ENCODE assay signal across 23 cellular contexts in the genomic region with DNA sequence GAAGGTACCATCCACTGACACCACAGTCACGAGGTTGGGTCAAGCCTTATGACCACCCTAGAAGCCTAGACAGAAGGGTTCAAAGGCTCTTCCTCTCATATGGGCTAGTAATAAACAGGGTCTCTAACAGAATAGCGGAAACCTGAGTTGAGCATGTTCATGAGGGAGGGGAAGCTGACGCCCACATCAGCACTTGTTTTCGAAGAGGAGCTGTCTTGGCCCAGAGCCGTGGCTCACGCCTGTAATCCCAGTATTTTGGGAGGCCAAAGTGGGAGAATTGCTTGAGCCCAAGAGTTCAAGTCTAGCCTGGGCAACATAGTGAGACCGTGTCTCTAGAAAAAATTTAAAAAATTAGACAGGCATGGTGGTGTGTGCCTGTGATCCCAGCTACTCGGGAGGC. TPM values are rescaled to one million over a fixed set of nuclear protein-coding genes. Genes with fewer than 3 reads are reported as not detected.
A peak's percentile ranks its signal among the peaks of the same experiment; 100 is the strongest.
DNase-seq lines count a peak whose midpoint lies in the region; ATAC-seq lines count a peak whose summit lies in the region.
"Had no signal": no experiment of that assay in that cellular context is flagged by ENCODE, and none has a peak within 500 bp of the region (broad histone marks: within the 10 kb centered on the region; RNA-seq: fewer than 3 reads in every experiment).

No MANE protein-coding gene starts in this region.

- no peaks in the 10 kb centered on the region for H3K79me1 ChIP-seq in mesenchymal stem cell (replicated peaks; ENCODE audit: low read length, poor library complexity, severe bottlenecking)

- H3K9me3 Mint-ChIP-seq in CD8-positive, alpha-beta memory T cell: no peaks in the 10 kb centered on the region
- H3K9me3 Mint-ChIP-seq in activated CD8-positive, alpha-beta T cell treated with anti-CD3 and anti-CD28 coated beads, Interleukin-2, amount 10 ng/mL, durations not matched to agents 7 days and 5 days (ENCODE audit: insufficient read depth): no peaks in the 10 kb centered on the region
- H3K9me3 Mint-ChIP-seq: HFFc6 had no signal

- H3K4me3 ChIP-seq in BLaER1 treated with 17β-estradiol and CSF1 and Interleukin-3, amounts not matched to agents 10 nM and 100 nM: no peak overlapping the region
- H3K4me3 ChIP-seq in CD8-positive, alpha-beta memory T cell (ENCODE audit: low read length): peak overlapping the region; percentile 36
- H3K4me3 ChIP-seq in mesenchymal stem cell (ENCODE audit: insufficient read depth in 1 of 2, low read depth in 1 of 2, low read length in 2 of 2) (no peak overlapping the region), HAP-1 (no peak overlapping the region)
- H3K4me3 ChIP-seq: GM12878, heart right ventricle had no signal

- peak overlapping the region; percentile 78 to 99 (median 95); a peak in 21 of 22 replicates for H3K27ac ChIP-seq in BLaER1 treated with 17β-estradiol and CSF1 and Interleukin-3, amounts not matched to agents 10 nM and 100 nM
- peak overlapping the region; percentile 24 for H3K27ac ChIP-seq in CD8-positive, alpha-beta memory T cell (ENCODE audit: low read depth, low read length)
- H3K27ac ChIP-seq in mesenchymal stem cell (ENCODE audit: low read length, poor library complexity, severe bottlenecking): no peak overlapping the region
- H3K27ac ChIP-seq: parathyroid adenoma had no signal

- 99% methylated on average over 8 of the region's 8 CpGs for WGBS in mesenchymal stem cell

- H3K14ac ChIP-seq in mesenchymal stem cell (ENCODE audit: low read length in 2 of 2): no peak overlapping the region

- no peak overlapping the region for H3K4ac ChIP-seq in mesenchymal stem cell (ENCODE audit: low read depth in 1 of 2, low read length in 2 of 2)

- peak overlapping the region in 2 of 11 experiments; percentile 0 to 32; a peak in 1 of 22 replicates for H3K9ac ChIP-seq in BLaER1 treated with 17β-estradiol and CSF1 and Interleukin-3, amounts not matched to agents 10 nM and 100 nM
- H3K9ac ChIP-seq in mesenchymal stem cell (ENCODE audit: low read length): no peak overlapping the region
- H3K9ac ChIP-seq: parathyroid adenoma had no signal

- H3K36me3 ChIP-seq in BLaER1 treated with 17β-estradiol and CSF1 and Interleukin-3, amounts not matched to agents 10 nM and 100 nM: no peaks in the 10 kb centered on the region
- no peaks in the 10 kb centered on the region for H3K36me3 ChIP-seq in CD8-positive, alpha-beta memory T cell (ENCODE audit: insufficient read depth, low read length)
- no peaks in the 10 kb centered on the region for H3K36me3 ChIP-seq in mesenchymal stem cell (ENCODE audit: control insufficient read depth in 1 of 2, insufficient read depth in 2 of 2, low read depth in 1 of 2, low read length in 2 of 2)
- H3K36me3 ChIP-seq in HAP-1 (replicated peaks): no peaks in the 10 kb centered on the region
- H3K36me3 ChIP-seq: heart right ventricle had no signal

- peaks cover 0 to 11% (median 0%) of the 10 kb centered on the region in 11 experiments; a peak in 3 of 22 replicates for H3K27me3 ChIP-seq in BLaER1 treated with 17β-estradiol and CSF1 and Interleukin-3, amounts not matched to agents 10 nM and 100 nM
- no peaks in the 10 kb centered on the region for H3K27me3 ChIP-seq in CD8-positive, alpha-beta memory T cell (ENCODE audit: insufficient read depth, low read length, poor library complexity, severe bottlenecking)
- H3K27me3 ChIP-seq in mesenchymal stem cell (ENCODE audit: control insufficient read depth in 1 of 2, insufficient read depth in 1 of 2, low read length in 2 of 2) (peaks cover 0 to 5% of the 10 kb centered on the region in 2 experiments), HAP-1 (ENCODE audit: low read depth) (no peaks in the 10 kb centered on the region)

- H4K91ac ChIP-seq in mesenchymal stem cell (ENCODE audit: low read length): no peak overlapping the region

- CTCF ChIA-PET in CD8-positive, alpha-beta memory T cell (lab: Charles Lee): interaction anchor here (1.3 to 3.5 kb wide), 6 partner anchors 12 to 140 kb away, joined by 3 to 23 read pairs (median 6); no protein-coding TSS in a partner anchor
- CTCF ChIA-PET in activated CD8-positive, alpha-beta T cell treated with anti-CD3 and anti-CD28 coated beads, Interleukin-2, amount 10 ng/mL, durations not matched to agents 7 days and 5 days (lab: Charles Lee): interaction anchor here (1.0 to 15.9 kb wide), 2 partner anchors 22 to 137 kb away, joined by 3 to 406 read pairs; partner anchors contain the start of gene TMSB4X

- no peak overlapping the region for H2AFZ ChIP-seq in mesenchymal stem cell (ENCODE audit: low read depth, low read length)
- H2AFZ ChIP-seq: parathyroid adenoma had no signal

- peaks cover 87 to 95% (median 89%) of the 10 kb centered on the region in 3 donors for H3K4me1 Mint-ChIP-seq in CD8-positive, alpha-beta memory T cell
- H3K4me1 Mint-ChIP-seq in activated CD8-positive, alpha-beta T cell treated with anti-CD3 and anti-CD28 coated beads, Interleukin-2, amount 10 ng/mL, durations not matched to agents 7 days and 5 days (ENCODE audit: low read depth): peaks cover 65% of the 10 kb centered on the region

- H3K4me3 Mint-ChIP-seq in CD8-positive, alpha-beta memory T cell: peak overlapping the region; percentile 73 to 82 (median 75)
- peak overlapping the region; percentile 65 for H3K4me3 Mint-ChIP-seq in activated CD8-positive, alpha-beta T cell treated with anti-CD3 and anti-CD28 coated beads, Interleukin-2, amount 10 ng/mL, durations not matched to agents 7 days and 5 days
- H3K4me3 Mint-ChIP-seq: HFFc6 had no signal

- peaks cover 0 to 40% (median 4%) of the 10 kb centered on the region in 11 experiments; a peak in 7 of 22 replicates for H4K20me1 ChIP-seq in BLaER1 treated with 17β-estradiol and CSF1 and Interleukin-3, amounts not matched to agents 10 nM and 100 nM

- H3K27ac Mint-ChIP-seq in CD8-positive, alpha-beta memory T cell: peak overlapping the region; percentile 94 to 99 (median 98)
- H3K27ac Mint-ChIP-seq in activated CD8-positive, alpha-beta T cell treated with anti-CD3 and anti-CD28 coated beads, Interleukin-2, amount 10 ng/mL, durations not matched to agents 7 days and 5 days: peak overlapping the region; percentile 94
- H3K27ac Mint-ChIP-seq: HFFc6 had no signal

- in situ Hi-C loops in HAP-1 (cut with MboI; ENCODE audit: low sequenced_read_pairs): loop anchor here (5.0 to 25.0 kb wide), 2 partner anchors 529 to 1084 kb away; partner anchors contain the start of gene GEMIN8

- peaks cover 92 to 100% (median 98%) of the 10 kb centered on the region in 10 experiments for H3K4me1 ChIP-seq in BLaER1 treated with 17β-estradiol and CSF1 and Interleukin-3, amounts not matched to agents 10 nM and 100 nM
- peaks cover 84% of the 10 kb centered on the region for H3K4me1 ChIP-seq in CD8-positive, alpha-beta memory T cell (ENCODE audit: insufficient read depth, low read length)
- peaks cover 7% of the 10 kb centered on the region for H3K4me1 ChIP-seq in mesenchymal stem cell (ENCODE audit: control insufficient read depth, insufficient read depth, low read depth, low read length)
- H3K4me1 ChIP-seq in HAP-1: peaks cover 8% of the 10 kb centered on the region

- no peak overlapping the region for H2AK5ac ChIP-seq in mesenchymal stem cell (ENCODE audit: low read length, severe bottlenecking)

- no peak for ATAC-seq in activated CD8-positive, alpha-beta T cell treated with anti-CD3 and anti-CD28 coated beads, Interleukin-2, amount 10 ng/mL, durations not matched to agents 7 days and 5 days
- ATAC-seq in GM19467 (IDR thresholded peaks at IDR 0.05; ENCODE audit: unreplicated experiment): no peak
- ATAC-seq: activated CD4-positive, CD25-positive, alpha-beta regulatory T cell treated with anti-CD3 and anti-CD28 coated beads, Interleukin-2, amount 50 U/mL, for 24 hours; GM12878; heart right ventricle had no signal

- no peak overlapping the region for H2BK5ac ChIP-seq in mesenchymal stem cell (ENCODE audit: low read depth, low read length, poor library complexity, severe bottlenecking)

- no peak overlapping the region for H4K8ac ChIP-seq in mesenchymal stem cell (ENCODE audit: low read length)

- POLR2A ChIA-PET in CD8-positive, alpha-beta memory T cell (lab: Charles Lee): interaction anchor here (0.9 to 7.5 kb wide), 3 partner anchors 19 to 138 kb away, joined by 5 to 194 read pairs (median 6); partner anchors contain the start of gene TMSB4X
- POLR2A ChIA-PET in activated CD8-positive, alpha-beta T cell treated with anti-CD3 and anti-CD28 coated beads, Interleukin-2, amount 10 ng/mL, durations not matched to agents 7 days and 5 days (lab: Charles Lee): interaction anchor here (0.6 to 17.8 kb wide), 4 partner anchors 21 to 138 kb away, joined by 3 to 1048 read pairs (median 8); partner anchors contain the start of gene TMSB4X

- H3K4me2 ChIP-seq in BLaER1 treated with 17β-estradiol and CSF1 and Interleukin-3, amounts not matched to agents 10 nM and 100 nM: peak overlapping the region; percentile 85 to 97 (median 92); a peak in 21 of 22 replicates
- H3K4me2 ChIP-seq in mesenchymal stem cell (ENCODE audit: low read length, poor library complexity, severe bottlenecking): no peak overlapping the region

- no peak overlapping the region for H3K18ac ChIP-seq in mesenchymal stem cell (ENCODE audit: low read depth in 1 of 2, low read length in 2 of 2)

- no peaks in the 10 kb centered on the region for H3K9me3 ChIP-seq in BLaER1 treated with 17β-estradiol and CSF1 and Interleukin-3, amounts not matched to agents 10 nM and 100 nM (replicated peaks in 1 of 11)
- H3K9me3 ChIP-seq in CD8-positive, alpha-beta memory T cell (ENCODE audit: low read length): no peaks in the 10 kb centered on the region
- H3K9me3 ChIP-seq in mesenchymal stem cell (ENCODE audit: control insufficient read depth, low read length) (no peaks in the 10 kb centered on the region), HAP-1 (no peaks in the 10 kb centered on the region)
- H3K9me3 ChIP-seq: heart right ventricle had no signal

- peak overlapping the region; percentile 39 to 63 for H2BK12ac ChIP-seq in mesenchymal stem cell (ENCODE audit: low read length in 2 of 2)

- H2BK120ac ChIP-seq in mesenchymal stem cell (ENCODE audit: low read depth, low read length): no peak overlapping the region

- H3K36me3 Mint-ChIP-seq in CD8-positive, alpha-beta memory T cell: peaks cover 0 to 4% (median 0%) of the 10 kb centered on the region in 3 donors
- H3K36me3 Mint-ChIP-seq in activated CD8-positive, alpha-beta T cell treated with anti-CD3 and anti-CD28 coated beads, Interleukin-2, amount 10 ng/mL, durations not matched to agents 7 days and 5 days (ENCODE audit: low read depth): peaks cover 6% of the 10 kb centered on the region

- peaks cover 0 to 5% of the 10 kb centered on the region in 2 donors for H3K27me3 Mint-ChIP-seq in CD8-positive, alpha-beta memory T cell
- H3K27me3 Mint-ChIP-seq in activated CD8-positive, alpha-beta T cell treated with anti-CD3 and anti-CD28 coated beads, Interleukin-2, amount 10 ng/mL, durations not matched to agents 7 days and 5 days (ENCODE audit: low read depth): no peaks in the 10 kb centered on the region

- peak in 1 of 5 donors; percentile 31 for DNase-seq in CD8-positive, alpha-beta memory T cell
- DNase-seq in activated CD8-positive, alpha-beta T cell treated with anti-CD3 and anti-CD28 coated beads, Interleukin-2, amount 10 ng/mL, durations not matched to agents 7 days and 5 days: no peak
- DNase-seq in mesenchymal stem cell (no peak), SW 1271 (lab: John Stamatoyannopoulos, UW) (no peak), NCI-H1694 treated with DMSO at 0.1 percent for 48 hours (lab: John Stamatoyannopoulos, UW) (no peak), HAP-1 (ENCODE audit: low spot score in 2 of 2) (no peak)
- DNase-seq: AML-193, aorta, cerebellar nuclear complex, GF-D8, heart right ventricle, HFFc6, KG1, NCI-H1048, NCI-H524 treated with DMSO at 0.1 percent for 48 hours, OCI-M1, T1000 had no signal

- H3K23ac ChIP-seq in mesenchymal stem cell (ENCODE audit: low read length in 2 of 2): no peak overlapping the region

- H2BK15ac ChIP-seq in mesenchymal stem cell (ENCODE audit: low read depth, poor library complexity, severe bottlenecking): no peak overlapping the region

RNA-seq across cellular contexts. Expression of gene TMSB4X, which starts 21.5 kb away (rescaled TPM):
- 1,000 to 10,000 TPM; 3,415 to 3,478 TPM for total RNA-seq in CD8-positive, alpha-beta memory T cell
- polyA plus RNA-seq in CD8-positive, alpha-beta memory T cell: 28,788 TPM
- 1,000 to 10,000 TPM; 8,800 to 8,961 TPM for total RNA-seq in activated CD8-positive, alpha-beta T cell treated with anti-CD3 and anti-CD28 coated beads, Interleukin-2, amount 10 ng/mL, durations not matched to agents 7 days and 5 days
- polyA plus RNA-seq in mesenchymal stem cell (2013, experiment 1 of 2): 9,006 TPM
- polyA plus RNA-seq in mesenchymal stem cell (2013, experiment 2 of 2): 8,811 TPM

RNA-seq across cellular contexts. Expression of gene TLR8, which starts 47.0 kb away (rescaled TPM):
- under 1 TPM in 1 of 2 experiments, not detected in 1; 0.07 TPM for total RNA-seq in CD8-positive, alpha-beta memory T cell
- not detected for polyA plus RNA-seq in CD8-positive, alpha-beta memory T cell
- total RNA-seq in activated CD8-positive, alpha-beta T cell treated with anti-CD3 and anti-CD28 coated beads, Interleukin-2, amount 10 ng/mL, durations not matched to agents 7 days and 5 days: not detected
- not detected for polyA plus RNA-seq in mesenchymal stem cell (2013, experiment 1 of 2)
- not detected for polyA plus RNA-seq in mesenchymal stem cell (2013, experiment 2 of 2)
- total RNA-seq: fibroblast of lung, GM12878, HFFc6 had no signal
- polyA plus RNA-seq: fibroblast of lung had no signal
